19 cellular contexts compared by ENCODE assay signal in the genomic region with DNA sequence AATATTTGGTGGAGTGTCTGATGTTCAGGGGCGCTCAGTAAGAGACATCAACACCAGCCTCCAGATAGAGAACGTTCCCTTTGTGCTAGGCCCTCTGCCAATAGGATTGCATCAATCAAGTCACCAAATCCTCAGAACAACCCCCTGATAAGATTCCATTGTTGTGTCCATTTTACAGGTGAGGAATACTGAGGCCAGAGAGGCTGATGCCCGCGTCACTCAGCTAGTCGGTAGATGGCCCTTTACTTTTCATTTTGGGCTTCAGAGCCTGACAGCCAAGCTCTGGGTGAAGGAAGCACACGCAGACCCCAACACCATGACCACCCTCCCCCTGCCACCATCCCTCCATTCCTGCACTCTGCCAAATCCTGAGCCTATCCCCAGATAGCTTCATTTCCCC.
"Had no signal": no experiment of that assay in that cellular context is flagged by ENCODE, and none has a peak within 500 bp of the region (broad histone marks: within the 10 kb centered on the region; RNA-seq: fewer than 3 reads in every experiment).

No MANE protein-coding gene starts in this region.

- H3K27ac ChIP-seq: hepatocyte, neutrophil, uterus had no signal

- FAIRE-seq: colon, endothelial cell of umbilical vein, kidney had no signal

- H3K9me3 ChIP-seq: neutrophil, uterus had no signal

- H3K4me2 ChIP-seq: hepatocyte, smooth muscle cell had no signal

- H3K27me3 ChIP-seq: hepatocyte, uterus had no signal

- ATAC-seq: left cardiac atrium, left ventricle myocardium superior, right cardiac atrium had no signal

- DNase-seq: dermis blood vessel endothelial cell; erythroblast; foreskin melanocyte; kidney; left cardiac atrium; left ventricle myocardium superior; mesenchymal stem cell; naive B cell; right cardiac atrium; stimulated activated CD4-positive, alpha-beta T cell treated with anti-CD3 and anti-CD28 coated beads, Interleukin-2, amount 100 ng/mL, for 48 hours; stimulated activated naive CD4-positive, alpha-beta T cell treated with Interleukin-2 at 50 U/mL for 16 hours; trophoblast cell; uterus had no signal

- H2AFZ ChIP-seq: hepatocyte had no signal

- H3K4me1 ChIP-seq: uterus had no signal

- H3K36me3 ChIP-seq: neutrophil, uterus had no signal

- H3K4me3 ChIP-seq: hepatocyte, lung, smooth muscle cell, uterus had no signal

- H3K79me2 ChIP-seq: hepatocyte had no signal
